8 cellular contexts compared by ENCODE assay signal in the genomic region with DNA sequence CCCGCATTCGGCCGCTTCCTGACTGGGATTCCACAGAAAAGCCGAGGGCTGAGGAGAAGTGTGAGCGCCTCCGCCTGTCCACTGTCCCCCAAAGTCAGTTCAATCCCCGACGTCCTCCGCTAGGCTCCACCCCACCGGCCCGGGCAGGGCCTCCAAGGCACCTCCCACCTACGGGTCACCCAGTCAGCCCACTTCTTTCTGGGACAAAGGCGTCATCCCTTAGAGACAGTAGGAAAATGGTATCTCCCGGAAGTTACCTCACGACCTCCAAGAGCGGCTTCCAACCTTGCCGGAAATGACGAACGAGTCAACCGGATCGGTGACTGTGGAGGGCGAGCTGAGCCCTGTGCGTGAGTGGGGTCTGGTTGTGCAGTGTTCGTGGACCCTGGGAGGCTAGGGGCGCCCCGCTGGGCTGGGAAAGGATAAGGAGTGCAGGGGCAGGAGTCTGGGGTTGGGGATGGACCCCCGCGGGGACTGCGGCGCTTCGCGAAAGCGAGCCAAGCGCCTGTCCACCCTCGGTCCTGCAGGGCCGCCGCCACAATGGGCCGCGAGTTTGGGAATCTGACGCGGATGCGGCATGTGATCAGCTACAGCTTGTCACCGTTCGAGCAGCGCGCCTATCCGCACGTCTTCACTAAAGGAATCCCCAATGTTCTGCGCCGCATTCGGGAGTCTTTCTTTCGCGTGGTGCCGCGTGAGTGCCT.
A peak's percentile ranks its signal among the peaks of the same experiment; 100 is the strongest.
DNase-seq lines count a peak whose midpoint lies in the region; ATAC-seq and TF ChIP-seq lines count a peak whose summit lies in the region.

A gene with protein sequence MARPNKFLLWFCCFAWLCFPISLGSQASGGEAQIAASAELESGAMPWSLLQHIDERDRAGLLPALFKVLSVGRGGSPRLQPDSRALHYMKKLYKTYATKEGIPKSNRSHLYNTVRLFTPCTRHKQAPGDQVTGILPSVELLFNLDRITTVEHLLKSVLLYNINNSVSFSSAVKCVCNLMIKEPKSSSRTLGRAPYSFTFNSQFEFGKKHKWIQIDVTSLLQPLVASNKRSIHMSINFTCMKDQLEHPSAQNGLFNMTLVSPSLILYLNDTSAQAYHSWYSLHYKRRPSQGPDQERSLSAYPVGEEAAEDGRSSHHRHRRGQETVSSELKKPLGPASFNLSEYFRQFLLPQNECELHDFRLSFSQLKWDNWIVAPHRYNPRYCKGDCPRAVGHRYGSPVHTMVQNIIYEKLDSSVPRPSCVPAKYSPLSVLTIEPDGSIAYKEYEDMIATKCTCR (minus strand): TSS at position 128 of the 704 bp plus-strand sequence. CDS start 1,936 bp downstream, outside the sequence.
A gene (plus strand): TSS at position 301 of the 704 bp plus-strand sequence. CDS start 240 bp downstream, at position 541.

- peak within 1 kb of the TSS; percentile 94 for H3K4me3 Mint-ChIP-seq in central memory CD8-positive, alpha-beta T cell

- TF ChIP-seq CTCF in AG09319 (IDR thresholded peaks at IDR 0.05; ENCODE audit: low read depth, low read length) = peak; percentile 46

- DNase-seq in AG09319 (ENCODE audit: extremely low read depth, low read depth) (peak; percentile 99), NCI-H226 (peak; percentile 98), iris pigment epithelial cell (ENCODE audit: low read depth) (peak; percentile 100)
- DNase-seq in activated CD4-positive, CD25-positive, alpha-beta regulatory T cell (lab: John Stamatoyannopoulos, UW) = peak; percentile 69 to 84 (median 76)
- peak; percentile 73 to 92 for DNase-seq in central memory CD8-positive, alpha-beta T cell (ENCODE audit: low spot score in 2 of 2)
- DNase-seq in stimulated activated CD4-positive, alpha-beta T cell treated with anti-CD3 and anti-CD28 coated beads, Interleukin-12 subunit alpha, Interleukin-12 subunit beta, amount 100 ng/mL, for 24 hours (ENCODE audit: low read depth in 2 of 2) = peak; percentile 82 to 89

- ATAC-seq in HG03196 (IDR thresholded peaks at IDR 0.05; ENCODE audit: unreplicated experiment) = peak; percentile 98
- peak; percentile 99 for ATAC-seq in central memory CD8-positive, alpha-beta T cell (replicated peaks; ENCODE audit: extremely low read depth, poor library complexity, severe bottlenecking)

- H3K27ac Mint-ChIP-seq in central memory CD8-positive, alpha-beta T cell (ENCODE audit: low read depth) = peak within 1 kb of the TSS; percentile 99

- peak; percentile 94 for TF ChIP-seq POLR2A in GM18951 (IDR thresholded peaks at IDR 0.05; ENCODE audit: extremely low read depth, insufficient read depth, insufficient read length)

- peaks cover 15% of the 10 kb centered on the region for H3K36me3 Mint-ChIP-seq in central memory CD8-positive, alpha-beta T cell (ENCODE audit: insufficient read depth)

- H3K9me3 Mint-ChIP-seq in central memory CD8-positive, alpha-beta T cell = no peaks in the 10 kb centered on the region

- in situ Hi-C loops in GM18951 (cut with MboI; ENCODE audit: low sequenced_read_pairs, unreplicated experiment) = no loop called here

- H3K4me1 Mint-ChIP-seq in central memory CD8-positive, alpha-beta T cell = peaks cover 26% of the 10 kb centered on the region

- H3K27me3 Mint-ChIP-seq in central memory CD8-positive, alpha-beta T cell = no peaks in the 10 kb centered on the region

Comparison
In these comparisons a context has a peak if more than half of its experiments do, and no peak if none do; other contexts are left out.
1. Peak in every context shown above with its lines: DNase-seq and ATAC-seq.